ENCODE assay signal across 15 cellular contexts in the genomic region with DNA sequence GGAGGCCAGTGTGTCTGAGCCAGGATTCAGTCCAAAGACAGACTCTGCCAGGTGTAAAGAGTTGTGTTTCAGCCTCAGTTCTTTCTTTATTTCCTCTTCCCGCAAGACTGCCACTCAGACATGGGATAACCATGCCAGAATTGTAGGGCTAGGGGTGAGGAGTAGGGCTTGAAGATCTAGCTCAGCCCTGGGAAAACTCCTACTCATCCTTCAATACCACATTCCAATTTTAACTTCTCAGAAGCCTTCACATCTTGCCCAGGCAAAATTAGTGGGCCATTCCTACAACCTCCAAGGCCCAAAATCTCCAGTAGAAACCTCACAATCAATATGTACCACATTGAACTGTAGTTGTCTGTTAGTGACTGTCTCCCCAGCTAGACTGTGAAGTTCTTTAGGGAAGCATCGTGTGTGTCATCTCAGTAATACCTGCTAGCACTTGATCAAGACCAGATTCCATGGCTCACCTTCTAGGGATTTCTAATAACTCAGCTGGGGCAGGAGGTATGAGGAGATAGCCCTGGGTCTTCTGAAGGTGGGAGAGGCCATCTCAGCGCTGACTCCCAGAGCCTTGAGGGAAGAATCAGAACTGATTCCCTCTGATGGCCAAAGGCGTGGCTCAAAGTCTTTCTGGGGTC. TPM values are rescaled to one million over a fixed set of nuclear protein-coding genes. Genes with fewer than 3 reads are reported as not detected.
A peak's percentile ranks its signal among the peaks of the same experiment; 100 is the strongest.
DNase-seq lines count a peak whose midpoint lies in the region; ATAC-seq and TF ChIP-seq lines count a peak whose summit lies in the region.
"Had no signal": no experiment of that assay in that cellular context is flagged by ENCODE, and none has a peak within 500 bp of the region (broad histone marks: within the 10 kb centered on the region; RNA-seq: fewer than 3 reads in every experiment).

No MANE protein-coding gene starts in this region.

- ATAC-seq in SK-N-SH treated with all-trans-retinoic acid at 6 μM for 48 hours, result no peak

- no peaks in the 10 kb centered on the region for H3K36me3 Mint-ChIP-seq in glutamatergic neuron (ENCODE audit: unreplicated experiment)
- H3K36me3 Mint-ChIP-seq: CD14-positive monocyte; CD8-positive, alpha-beta memory T cell had no signal

- no peak for TF ChIP-seq RAD21 in SK-N-SH (IDR thresholded peaks at IDR 0.05; ENCODE audit: low read length)

- DNase-seq in SK-N-SH (no peak), coronary artery (ENCODE audit: low spot score) (no peak), myocyte (ENCODE audit: low read depth) (peak; percentile 55), vagina (ENCODE audit: extremely low spot score in 2 of 2) (no peak), glutamatergic neuron (no peak), GM20000 (ENCODE audit: low spot score) (no peak), GM10248 (ENCODE audit: extremely low spot score) (no peak)
- DNase-seq: CD8-positive, alpha-beta memory T cell; DMS53; GF-D8 had no signal

- H3K9me2 ChIP-seq in SK-N-SH, result no peaks in the 10 kb centered on the region

- H4K20me1 ChIP-seq in SK-N-SH (ENCODE audit: insufficient read depth), result no peaks in the 10 kb centered on the region

- TF ChIP-seq CTCF in SK-N-SH (IDR thresholded peaks at IDR 0.05) (no peak), coronary artery (IDR thresholded peaks at IDR 0.05) (no peak), vagina (IDR thresholded peaks at IDR 0.05) (no peak), glutamatergic neuron (IDR thresholded peaks at IDR 0.05; ENCODE audit: partially characterized antibody, unreplicated experiment) (no peak), GM20000 (IDR thresholded peaks at IDR 0.05; ENCODE audit: extremely low read depth, missing control alignments) (no peak), GM10248 (IDR thresholded peaks at IDR 0.05; ENCODE audit: control extremely low read depth, extremely low read depth, low read depth, missing control alignments) (no peak)

- H3K4me3 Mint-ChIP-seq in glutamatergic neuron (ENCODE audit: unreplicated experiment), result no peak overlapping the region
- H3K4me3 Mint-ChIP-seq: CD14-positive monocyte; CD8-positive, alpha-beta memory T cell had no signal

- POLR2A ChIA-PET in SK-N-SH (lab: Yijun Ruan, JAX), result no interaction called here
- POLR2A ChIA-PET in GM10248 (lab: Yijun Ruan, JAX), result no interaction called here

- peaks cover 0 to 4% of the 10 kb centered on the region in 2 experiments for H3K36me3 ChIP-seq in SK-N-SH (replicated peaks in 1 of 2; ENCODE audit: control insufficient read depth in 1 of 2, insufficient read depth in 2 of 2, low read length in 1 of 2)
- H3K36me3 ChIP-seq in vagina, result no peaks in the 10 kb centered on the region
- H3K36me3 ChIP-seq: HAP-1 had no signal

- H3F3A ChIP-seq in SK-N-SH (replicated peaks; ENCODE audit: insufficient read depth), result no peaks in the 10 kb centered on the region

- no peak overlapping the region for H3K4me2 ChIP-seq in SK-N-SH

- H3K27ac ChIP-seq in SK-N-SH (ENCODE audit: low read depth in 2 of 2, low read length in 1 of 2), result no peak overlapping the region
- H3K27ac ChIP-seq in coronary artery, result peak overlapping the region; percentile 46 to 83
- H3K27ac ChIP-seq in vagina, result peak overlapping the region; percentile 3
- H3K27ac ChIP-seq: 22Rv1 had no signal

- H3K27me3 ChIP-seq in SK-N-SH (ENCODE audit: insufficient read depth), result no peaks in the 10 kb centered on the region
- H3K27me3 ChIP-seq in vagina, result no peaks in the 10 kb centered on the region

- no peak overlapping the region for H3K9ac ChIP-seq in SK-N-SH

- no peaks in the 10 kb centered on the region for H3K4me1 Mint-ChIP-seq in glutamatergic neuron (ENCODE audit: low read depth, unreplicated experiment)
- H3K4me1 Mint-ChIP-seq: CD8-positive, alpha-beta memory T cell had no signal

- H3K79me2 ChIP-seq in SK-N-SH (ENCODE audit: insufficient read depth), result peaks cover 99% of the 10 kb centered on the region

- H3K27me3 Mint-ChIP-seq in glutamatergic neuron (ENCODE audit: unreplicated experiment), result peaks cover 5% of the 10 kb centered on the region

- H3K4me1 ChIP-seq in SK-N-SH (ENCODE audit: control insufficient read depth in 1 of 2, insufficient read depth in 2 of 2, low read depth in 1 of 2, low read length in 1 of 2), result peaks cover 7 to 27% of the 10 kb centered on the region in 2 experiments; a peak in 3 of 4 replicates
- peaks cover 45% of the 10 kb centered on the region for H3K4me1 ChIP-seq in vagina
- H3K4me1 ChIP-seq: HAP-1 had no signal

- intact Hi-C loops in vagina (cut with DNase I), result no loop called here

- no peak for TF ChIP-seq EP300 in SK-N-SH (IDR thresholded peaks at IDR 0.05; ENCODE audit: borderline replicate concordance in 1 of 2, low read depth in 1 of 2, low read length in 1 of 2)

- H3K9me3 ChIP-seq in SK-N-SH (no peaks in the 10 kb centered on the region), vagina (no peaks in the 10 kb centered on the region)
- H3K9me3 ChIP-seq: HAP-1 had no signal

- CTCF ChIA-PET in SK-N-SH (lab: Yijun Ruan, JAX), result interaction anchor here (0.7 to 1.5 kb wide), 4 partner anchors 12 to 1233 kb away, joined by 3 to 8 read pairs (median 3); a partner anchor contains a TSS
- CTCF ChIA-PET in GM10248 (lab: Yijun Ruan, JAX), result interaction anchor here (0.7 kb wide), 1 partner anchor 10 kb away, joined by 3 read pairs; no protein-coding TSS in a partner anchor

- no peak overlapping the region for H2AFZ ChIP-seq in SK-N-SH (ENCODE audit: low read depth)

- H3K27ac Mint-ChIP-seq in glutamatergic neuron (ENCODE audit: unreplicated experiment), result no peak overlapping the region

- H3K4me3 ChIP-seq in SK-N-SH (ENCODE audit: low read depth in 2 of 2, low read length in 1 of 2), result no peak overlapping the region
- no peak overlapping the region for H3K4me3 ChIP-seq in coronary artery
- H3K4me3 ChIP-seq in vagina, result no peak overlapping the region
- H3K4me3 ChIP-seq: HAP-1 had no signal

- WGBS in SK-N-SH (ENCODE audit: low lambda C conversion rate), result 90% methylated on average over 4 of the region's 4 CpGs

- TF ChIP-seq POLR2A in vagina (IDR thresholded peaks at IDR 0.05), result no peak

- H3K9me3 Mint-ChIP-seq in glutamatergic neuron (ENCODE audit: unreplicated experiment), result peaks cover 3% of the 10 kb centered on the region
- H3K9me3 Mint-ChIP-seq: CD8-positive, alpha-beta memory T cell had no signal

TF ChIP-seq in SK-N-SH treated with all-trans-retinoic acid at 6 μM for 48 hours, 23 proteins besides CTCF, POLR2A, EP300 and RAD21:
- TF ChIP-seq ZC3H10 (CRISPR knock-in tag; IDR thresholded peaks at IDR 0.05), result no peak
- peak; percentile 96 for TF ChIP-seq ZFP3 (CRISPR knock-in tag; IDR thresholded peaks at IDR 0.05)
- no peak for TF ChIP-seq RARB (CRISPR knock-in tag; IDR thresholded peaks at IDR 0.05)
- TF ChIP-seq, protein P1, sequence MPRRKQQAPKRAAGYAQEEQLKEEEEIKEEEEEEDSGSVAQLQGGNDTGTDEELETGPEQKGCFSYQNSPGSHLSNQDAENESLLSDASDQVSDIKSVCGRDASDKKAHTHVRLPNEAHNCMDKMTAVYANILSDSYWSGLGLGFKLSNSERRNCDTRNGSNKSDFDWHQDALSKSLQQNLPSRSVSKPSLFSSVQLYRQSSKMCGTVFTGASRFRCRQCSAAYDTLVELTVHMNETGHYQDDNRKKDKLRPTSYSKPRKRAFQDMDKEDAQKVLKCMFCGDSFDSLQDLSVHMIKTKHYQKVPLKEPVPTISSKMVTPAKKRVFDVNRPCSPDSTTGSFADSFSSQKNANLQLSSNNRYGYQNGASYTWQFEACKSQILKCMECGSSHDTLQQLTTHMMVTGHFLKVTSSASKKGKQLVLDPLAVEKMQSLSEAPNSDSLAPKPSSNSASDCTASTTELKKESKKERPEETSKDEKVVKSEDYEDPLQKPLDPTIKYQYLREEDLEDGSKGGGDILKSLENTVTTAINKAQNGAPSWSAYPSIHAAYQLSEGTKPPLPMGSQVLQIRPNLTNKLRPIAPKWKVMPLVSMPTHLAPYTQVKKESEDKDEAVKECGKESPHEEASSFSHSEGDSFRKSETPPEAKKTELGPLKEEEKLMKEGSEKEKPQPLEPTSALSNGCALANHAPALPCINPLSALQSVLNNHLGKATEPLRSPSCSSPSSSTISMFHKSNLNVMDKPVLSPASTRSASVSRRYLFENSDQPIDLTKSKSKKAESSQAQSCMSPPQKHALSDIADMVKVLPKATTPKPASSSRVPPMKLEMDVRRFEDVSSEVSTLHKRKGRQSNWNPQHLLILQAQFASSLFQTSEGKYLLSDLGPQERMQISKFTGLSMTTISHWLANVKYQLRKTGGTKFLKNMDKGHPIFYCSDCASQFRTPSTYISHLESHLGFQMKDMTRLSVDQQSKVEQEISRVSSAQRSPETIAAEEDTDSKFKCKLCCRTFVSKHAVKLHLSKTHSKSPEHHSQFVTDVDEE (CRISPR knock-in tag; IDR thresholded peaks at IDR 0.05), result no peak

TF ChIP-seq in SK-N-SH, 30 proteins besides CTCF, POLR2A, EP300 and RAD21 (continues in another document):
- no peak for TF ChIP-seq TAF1 (IDR thresholded peaks at IDR 0.05; ENCODE audit: borderline replicate concordance, low read depth, low read length)
- TF ChIP-seq, protein P2, sequence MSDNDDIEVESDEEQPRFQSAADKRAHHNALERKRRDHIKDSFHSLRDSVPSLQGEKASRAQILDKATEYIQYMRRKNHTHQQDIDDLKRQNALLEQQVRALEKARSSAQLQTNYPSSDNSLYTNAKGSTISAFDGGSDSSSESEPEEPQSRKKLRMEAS (IDR thresholded peaks at IDR 0.05; ENCODE audit: low read depth), result no peak
- TF ChIP-seq RCOR1 (IDR thresholded peaks at IDR 0.05; ENCODE audit: low read length), result no peak
- no peak for TF ChIP-seq MEF2A (IDR thresholded peaks at IDR 0.05; ENCODE audit: borderline replicate concordance, low read depth)
- TF ChIP-seq RFX5 (IDR thresholded peaks at IDR 0.05; ENCODE audit: low read length), result no peak
- TF ChIP-seq, protein P3, sequence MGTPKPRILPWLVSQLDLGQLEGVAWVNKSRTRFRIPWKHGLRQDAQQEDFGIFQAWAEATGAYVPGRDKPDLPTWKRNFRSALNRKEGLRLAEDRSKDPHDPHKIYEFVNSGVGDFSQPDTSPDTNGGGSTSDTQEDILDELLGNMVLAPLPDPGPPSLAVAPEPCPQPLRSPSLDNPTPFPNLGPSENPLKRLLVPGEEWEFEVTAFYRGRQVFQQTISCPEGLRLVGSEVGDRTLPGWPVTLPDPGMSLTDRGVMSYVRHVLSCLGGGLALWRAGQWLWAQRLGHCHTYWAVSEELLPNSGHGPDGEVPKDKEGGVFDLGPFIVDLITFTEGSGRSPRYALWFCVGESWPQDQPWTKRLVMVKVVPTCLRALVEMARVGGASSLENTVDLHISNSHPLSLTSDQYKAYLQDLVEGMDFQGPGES (IDR thresholded peaks at IDR 0.05; ENCODE audit: low read depth, low read length), result no peak
- no peak for TF ChIP-seq SMC3 (IDR thresholded peaks at IDR 0.05; ENCODE audit: low read depth, low read length)
- TF ChIP-seq FOXJ3 (CRISPR knock-in tag; IDR thresholded peaks at IDR 0.05), result no peak

RNA-seq across cellular contexts. Expression of a gene that starts 19.7 kb away (rescaled TPM):
- polyA plus RNA-seq in SK-N-SH (2012; rRNA removed), result 6.2 and 7.7 TPM in 2 replicates
- 6.9 and 7.3 TPM in 2 replicates for polyA plus RNA-seq in SK-N-SH (2012; cell fraction: cytosol; rRNA removed)
- polyA plus RNA-seq in SK-N-SH (2012; cell fraction: nucleus; rRNA removed), result 3.6 and 7.6 TPM in 2 replicates
- total RNA-seq in myocyte (2.7 and 3.6 TPM in 2 replicates), vagina (9.3 TPM), glutamatergic neuron (ENCODE audit: unreplicated experiment) (not detected)
- polyA plus RNA-seq in myocyte (2012), result 1.2 TPM
- total RNA-seq: H1 had no signal
- polyA plus RNA-seq: CD8-positive, alpha-beta memory T cell had no signal

Comparison
In these comparisons a context has a peak if more than half of its experiments do, and no peak if none do; other contexts are left out.
1. H3K27ac ChIP-seq: peak in coronary artery (2 of 2) and vagina (single experiment); none in SK-N-SH (0 of 2).